Comparison of ENCODE assay signal across 21 cellular contexts in the genomic region with DNA sequence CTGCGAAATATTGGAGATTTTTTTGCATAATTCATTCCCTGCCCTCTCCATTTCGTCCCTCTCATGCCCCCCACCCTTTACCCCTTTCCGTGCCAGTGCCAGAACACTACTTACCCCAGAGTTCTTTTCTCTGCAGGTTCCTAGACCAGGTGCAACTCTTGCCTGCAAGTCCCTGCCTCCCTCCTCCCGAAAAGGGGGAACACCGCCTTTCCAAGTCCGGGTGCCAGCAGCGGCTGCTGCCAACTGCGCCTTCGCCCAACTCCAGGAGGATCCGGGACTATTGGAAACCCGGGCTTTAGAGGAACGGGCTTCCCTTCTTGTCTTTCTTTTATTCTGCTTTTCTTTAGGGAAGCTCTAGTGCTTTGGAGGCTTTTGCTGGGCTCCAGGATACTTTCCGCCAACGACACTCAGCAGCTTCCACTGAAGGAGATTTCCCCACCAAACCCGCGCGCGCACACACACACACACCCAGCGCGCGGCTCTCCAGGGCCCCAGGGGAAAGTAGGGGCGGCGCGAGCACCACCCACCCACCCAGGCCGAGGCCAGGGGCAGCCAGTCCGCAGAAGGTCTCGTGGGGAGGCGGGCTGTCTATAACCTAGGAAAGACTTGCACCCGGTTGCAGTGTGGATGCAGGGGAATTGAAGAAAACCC. TPM values are rescaled to one million over a fixed set of nuclear protein-coding genes. Genes with fewer than 3 reads are reported as not detected.
DNase-seq lines count a peak whose midpoint lies in the region; ATAC-seq, FAIRE-seq and TF ChIP-seq lines count a peak whose summit lies in the region.
"Had no signal": no experiment of that assay in that cellular context is flagged by ENCODE, and none has a peak within 500 bp of the region (broad histone marks: within the 10 kb centered on the region; RNA-seq: fewer than 3 reads in every experiment).

No MANE protein-coding gene starts in this region.

- H3K4me1 ChIP-seq in kidney (ENCODE audit: control insufficient read depth in 1 of 2, insufficient read depth in 1 of 2, low read depth in 1 of 2, low read length in 2 of 2), result no peaks in the 10 kb centered on the region
- H3K4me1 ChIP-seq: A549, ascending aorta, prostate gland had no signal

- peaks cover 5% of the 10 kb centered on the region for H3K4me1 Mint-ChIP-seq in type B pancreatic cell (ENCODE audit: unreplicated experiment)
- peaks cover 4% of the 10 kb centered on the region for H3K4me1 Mint-ChIP-seq in activated CD8-positive, alpha-beta T cell treated with anti-CD3 and anti-CD28 coated beads for 36 hours (ENCODE audit: low read depth)
- H3K4me1 Mint-ChIP-seq: immature natural killer cell had no signal

- H3K4me3 Mint-ChIP-seq in type B pancreatic cell, result peak overlapping the region; percentile 72
- no peak overlapping the region for H3K4me3 Mint-ChIP-seq in activated CD8-positive, alpha-beta T cell treated with anti-CD3 and anti-CD28 coated beads for 36 hours
- H3K4me3 Mint-ChIP-seq: activated CD8-positive, alpha-beta T cell treated with anti-CD3 and anti-CD28 coated beads, Interleukin-2, amount 10 ng/mL, durations not matched to agents 7 days and 5 days; immature natural killer cell had no signal

- FAIRE-seq in kidney (lab: Jason Lieb, UNC), result no peak
- FAIRE-seq: A549, GM19239 had no signal

- no peaks in the 10 kb centered on the region for H3K36me3 Mint-ChIP-seq in type B pancreatic cell
- peaks cover 2% of the 10 kb centered on the region for H3K36me3 Mint-ChIP-seq in activated CD8-positive, alpha-beta T cell treated with anti-CD3 and anti-CD28 coated beads for 36 hours (ENCODE audit: low read depth)
- H3K36me3 Mint-ChIP-seq: CD4-positive, alpha-beta memory T cell had no signal

- H3K9ac ChIP-seq in kidney (ENCODE audit: low read length in 2 of 2), result no peak overlapping the region

- H3K36me3 ChIP-seq in kidney (ENCODE audit: control insufficient read depth in 1 of 2, insufficient read depth in 2 of 2, low read length in 2 of 2), result no peaks in the 10 kb centered on the region
- H3K36me3 ChIP-seq: ascending aorta, prostate gland, thyroid gland had no signal

- H3K27ac ChIP-seq in kidney (ENCODE audit: low read depth in 2 of 2, low read length in 2 of 2), result no peak overlapping the region
- H3K27ac ChIP-seq: A549, ascending aorta, prostate gland, thyroid gland had no signal

- no peaks in the 10 kb centered on the region for H3K9me3 ChIP-seq in kidney (ENCODE audit: control insufficient read depth in 1 of 2, low read length in 2 of 2)
- H3K9me3 ChIP-seq: A549, ascending aorta, prostate gland, thyroid gland had no signal

- peak overlapping the region; percentile 13 to 57 for H3K4me3 ChIP-seq in kidney (ENCODE audit: low read length in 2 of 2)
- H3K4me3 ChIP-seq: A549, ascending aorta, thyroid gland had no signal

- DNase-seq in NCI-H510A treated with DMSO at 0.1 percent for 48 hours (lab: John Stamatoyannopoulos, UW), result peak; percentile 61
- DNase-seq in NCI-H510A (lab: John Stamatoyannopoulos, UW), result no peak
- DNase-seq in cerebellar cortex (ENCODE audit: low spot score), result peak; percentile 75
- peak; percentile 64 for DNase-seq in kidney
- DNase-seq in type B pancreatic cell (ENCODE audit: extremely low spot score, unreplicated experiment), result no peak
- DNase-seq in activated CD8-positive, alpha-beta T cell treated with anti-CD3 and anti-CD28 coated beads for 36 hours, result no peak
- no peak for DNase-seq in medulla oblongata (ENCODE audit: extremely low spot score)
- DNase-seq: activated CD8-positive, alpha-beta T cell treated with anti-CD3 and anti-CD28 coated beads, Interleukin-2, amount 10 ng/mL, durations not matched to agents 7 days and 5 days; activated effector memory CD4-positive, alpha-beta T cell treated with anti-CD3 and anti-CD28 coated beads, Interleukin-2, amount 50 U/mL, for 16 hours; CD4-positive, alpha-beta memory T cell; GDM1; immature natural killer cell; MV-4-11; NCI-H2171 treated with DMSO at 0.1 percent for 48 hours; stimulated activated CD4-positive, alpha-beta T cell treated with anti-CD3 and anti-CD28 coated beads, Interleukin-15, amount 100 ng/mL, for 24 hours; thyroid gland had no signal

- CTCF ChIA-PET in activated CD8-positive, alpha-beta T cell treated with anti-CD3 and anti-CD28 coated beads for 36 hours (lab: Charles Lee), result no interaction called here

- POLR2A ChIA-PET in activated CD8-positive, alpha-beta T cell treated with anti-CD3 and anti-CD28 coated beads for 36 hours (lab: Charles Lee), result no interaction called here

- ATAC-seq in activated CD8-positive, alpha-beta T cell treated with anti-CD3 and anti-CD28 coated beads for 36 hours, result no peak
- ATAC-seq in GM19395 (IDR thresholded peaks at IDR 0.05; ENCODE audit: unreplicated experiment), result no peak
- ATAC-seq: activated CD8-positive, alpha-beta T cell treated with anti-CD3 and anti-CD28 coated beads, Interleukin-2, amount 10 ng/mL, durations not matched to agents 7 days and 5 days had no signal

- TF ChIP-seq CTCF in kidney (IDR thresholded peaks at IDR 0.05; ENCODE audit: borderline replicate concordance, extremely low read depth, insufficient read depth) (no peak), type B pancreatic cell (conservative IDR thresholded peaks at IDR 0.05) (no peak)
- no peak for TF ChIP-seq CTCF in activated CD8-positive, alpha-beta T cell treated with anti-CD3 and anti-CD28 coated beads for 36 hours (IDR thresholded peaks at IDR 0.05)

- no peaks in the 10 kb centered on the region for H3K9me3 Mint-ChIP-seq in type B pancreatic cell
- peaks cover 5% of the 10 kb centered on the region for H3K9me3 Mint-ChIP-seq in activated CD8-positive, alpha-beta T cell treated with anti-CD3 and anti-CD28 coated beads for 36 hours

- peaks cover 86% of the 10 kb centered on the region for H3K27me3 Mint-ChIP-seq in type B pancreatic cell
- peaks cover 41% of the 10 kb centered on the region for H3K27me3 Mint-ChIP-seq in activated CD8-positive, alpha-beta T cell treated with anti-CD3 and anti-CD28 coated beads for 36 hours

- intact Hi-C loops in kidney (cut with DNase I), result no loop called here
- intact Hi-C loops in activated CD8-positive, alpha-beta T cell treated with anti-CD3 and anti-CD28 coated beads for 36 hours (cut with micrococcal nuclease), result no loop called here

- H3K27ac Mint-ChIP-seq in type B pancreatic cell, result no peak overlapping the region
- no peak overlapping the region for H3K27ac Mint-ChIP-seq in activated CD8-positive, alpha-beta T cell treated with anti-CD3 and anti-CD28 coated beads for 36 hours
- H3K27ac Mint-ChIP-seq: activated CD8-positive, alpha-beta T cell treated with anti-CD3 and anti-CD28 coated beads, Interleukin-2, amount 10 ng/mL, durations not matched to agents 7 days and 5 days; CD4-positive, alpha-beta memory T cell; immature natural killer cell had no signal

RNA-seq across cellular contexts. Expression of a gene that starts 0.8 kb away (rescaled TPM):
- 3.7 TPM for total RNA-seq in kidney
- 9.8 TPM for polyA plus RNA-seq in kidney (ENCODE audit: insufficient read depth, low read depth, low replicate concordance)
- 0.90 and 2.2 TPM in 2 replicates for total RNA-seq in type B pancreatic cell (ENCODE audit: low replicate concordance)
- not detected for total RNA-seq in activated CD8-positive, alpha-beta T cell treated with anti-CD3 and anti-CD28 coated beads for 36 hours
- total RNA-seq: activated CD8-positive, alpha-beta T cell treated with anti-CD3 and anti-CD28 coated beads, Interleukin-2, amount 10 ng/mL, durations not matched to agents 7 days and 5 days; ascending aorta; CD4-positive, alpha-beta memory T cell; thyroid gland had no signal
- polyA plus RNA-seq: A549, immature natural killer cell had no signal

Comparison
In these comparisons a context has a peak if more than half of its experiments do, and no peak if none do; other contexts are left out.
1. DNase-seq: peak in NCI-H510A treated with DMSO at 0.1 percent for 48 hours (single experiment), cerebellar cortex (single experiment) and kidney (single experiment); none in NCI-H510A (single experiment), type B pancreatic cell (single experiment), activated CD8-positive, alpha-beta T cell treated with anti-CD3 and anti-CD28 coated beads for 36 hours (single experiment) and medulla oblongata (single experiment).